In genomic region chr11:18248561-18248960, GRCh38 we compare ENCODE assay signal across 1 cellular context.
TF ChIP-seq lines count a peak whose summit lies in the region.

Gene SAA2 (minus strand): TSS chr11:18248668. CDS start chr11:18248011, 657 bp downstream.

TF ChIP-seq in WTC11, 78 proteins besides CTCF, POLR2A, EP300 and RAD21 (continued from another document):
- TF ChIP-seq, protein P1, sequence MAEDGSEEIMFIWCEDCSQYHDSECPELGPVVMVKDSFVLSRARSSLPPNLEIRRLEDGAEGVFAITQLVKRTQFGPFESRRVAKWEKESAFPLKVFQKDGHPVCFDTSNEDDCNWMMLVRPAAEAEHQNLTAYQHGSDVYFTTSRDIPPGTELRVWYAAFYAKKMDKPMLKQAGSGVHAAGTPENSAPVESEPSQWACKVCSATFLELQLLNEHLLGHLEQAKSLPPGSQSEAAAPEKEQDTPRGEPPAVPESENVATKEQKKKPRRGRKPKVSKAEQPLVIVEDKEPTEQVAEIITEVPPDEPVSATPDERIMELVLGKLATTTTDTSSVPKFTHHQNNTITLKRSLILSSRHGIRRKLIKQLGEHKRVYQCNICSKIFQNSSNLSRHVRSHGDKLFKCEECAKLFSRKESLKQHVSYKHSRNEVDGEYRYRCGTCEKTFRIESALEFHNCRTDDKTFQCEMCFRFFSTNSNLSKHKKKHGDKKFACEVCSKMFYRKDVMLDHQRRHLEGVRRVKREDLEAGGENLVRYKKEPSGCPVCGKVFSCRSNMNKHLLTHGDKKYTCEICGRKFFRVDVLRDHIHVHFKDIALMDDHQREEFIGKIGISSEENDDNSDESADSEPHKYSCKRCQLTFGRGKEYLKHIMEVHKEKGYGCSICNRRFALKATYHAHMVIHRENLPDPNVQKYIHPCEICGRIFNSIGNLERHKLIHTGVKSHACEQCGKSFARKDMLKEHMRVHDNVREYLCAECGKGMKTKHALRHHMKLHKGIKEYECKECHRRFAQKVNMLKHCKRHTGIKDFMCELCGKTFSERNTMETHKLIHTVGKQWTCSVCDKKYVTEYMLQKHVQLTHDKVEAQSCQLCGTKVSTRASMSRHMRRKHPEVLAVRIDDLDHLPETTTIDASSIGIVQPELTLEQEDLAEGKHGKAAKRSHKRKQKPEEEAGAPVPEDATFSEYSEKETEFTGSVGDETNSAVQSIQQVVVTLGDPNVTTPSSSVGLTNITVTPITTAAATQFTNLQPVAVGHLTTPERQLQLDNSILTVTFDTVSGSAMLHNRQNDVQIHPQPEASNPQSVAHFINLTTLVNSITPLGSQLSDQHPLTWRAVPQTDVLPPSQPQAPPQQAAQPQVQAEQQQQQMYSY (CRISPR knock-in tag; IDR thresholded peaks at IDR 0.05): no peak
- TF ChIP-seq FOXJ3 (CRISPR knock-in tag; IDR thresholded peaks at IDR 0.05; ENCODE audit: borderline replicate concordance): no peak
- no peak for TF ChIP-seq MYBL2 (CRISPR knock-in tag; IDR thresholded peaks at IDR 0.05)
- TF ChIP-seq CREB1 (CRISPR knock-in tag; IDR thresholded peaks at IDR 0.05): no peak
- no peak for TF ChIP-seq ZNF138 (CRISPR knock-in tag; conservative IDR thresholded peaks at IDR 0.05)
- TF ChIP-seq NR1H2 (CRISPR knock-in tag; IDR thresholded peaks at IDR 0.05): no peak
- TF ChIP-seq NFATC4 (CRISPR knock-in tag; IDR thresholded peaks at IDR 0.05): no peak
- TF ChIP-seq, protein P2, sequence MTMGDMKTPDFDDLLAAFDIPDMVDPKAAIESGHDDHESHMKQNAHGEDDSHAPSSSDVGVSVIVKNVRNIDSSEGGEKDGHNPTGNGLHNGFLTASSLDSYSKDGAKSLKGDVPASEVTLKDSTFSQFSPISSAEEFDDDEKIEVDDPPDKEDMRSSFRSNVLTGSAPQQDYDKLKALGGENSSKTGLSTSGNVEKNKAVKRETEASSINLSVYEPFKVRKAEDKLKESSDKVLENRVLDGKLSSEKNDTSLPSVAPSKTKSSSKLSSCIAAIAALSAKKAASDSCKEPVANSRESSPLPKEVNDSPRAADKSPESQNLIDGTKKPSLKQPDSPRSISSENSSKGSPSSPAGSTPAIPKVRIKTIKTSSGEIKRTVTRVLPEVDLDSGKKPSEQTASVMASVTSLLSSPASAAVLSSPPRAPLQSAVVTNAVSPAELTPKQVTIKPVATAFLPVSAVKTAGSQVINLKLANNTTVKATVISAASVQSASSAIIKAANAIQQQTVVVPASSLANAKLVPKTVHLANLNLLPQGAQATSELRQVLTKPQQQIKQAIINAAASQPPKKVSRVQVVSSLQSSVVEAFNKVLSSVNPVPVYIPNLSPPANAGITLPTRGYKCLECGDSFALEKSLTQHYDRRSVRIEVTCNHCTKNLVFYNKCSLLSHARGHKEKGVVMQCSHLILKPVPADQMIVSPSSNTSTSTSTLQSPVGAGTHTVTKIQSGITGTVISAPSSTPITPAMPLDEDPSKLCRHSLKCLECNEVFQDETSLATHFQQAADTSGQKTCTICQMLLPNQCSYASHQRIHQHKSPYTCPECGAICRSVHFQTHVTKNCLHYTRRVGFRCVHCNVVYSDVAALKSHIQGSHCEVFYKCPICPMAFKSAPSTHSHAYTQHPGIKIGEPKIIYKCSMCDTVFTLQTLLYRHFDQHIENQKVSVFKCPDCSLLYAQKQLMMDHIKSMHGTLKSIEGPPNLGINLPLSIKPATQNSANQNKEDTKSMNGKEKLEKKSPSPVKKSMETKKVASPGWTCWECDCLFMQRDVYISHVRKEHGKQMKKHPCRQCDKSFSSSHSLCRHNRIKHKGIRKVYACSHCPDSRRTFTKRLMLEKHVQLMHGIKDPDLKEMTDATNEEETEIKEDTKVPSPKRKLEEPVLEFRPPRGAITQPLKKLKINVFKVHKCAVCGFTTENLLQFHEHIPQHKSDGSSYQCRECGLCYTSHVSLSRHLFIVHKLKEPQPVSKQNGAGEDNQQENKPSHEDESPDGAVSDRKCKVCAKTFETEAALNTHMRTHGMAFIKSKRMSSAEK (CRISPR knock-in tag; IDR thresholded peaks at IDR 0.05; ENCODE audit: borderline replicate concordance): no peak
- TF ChIP-seq, protein P3, sequence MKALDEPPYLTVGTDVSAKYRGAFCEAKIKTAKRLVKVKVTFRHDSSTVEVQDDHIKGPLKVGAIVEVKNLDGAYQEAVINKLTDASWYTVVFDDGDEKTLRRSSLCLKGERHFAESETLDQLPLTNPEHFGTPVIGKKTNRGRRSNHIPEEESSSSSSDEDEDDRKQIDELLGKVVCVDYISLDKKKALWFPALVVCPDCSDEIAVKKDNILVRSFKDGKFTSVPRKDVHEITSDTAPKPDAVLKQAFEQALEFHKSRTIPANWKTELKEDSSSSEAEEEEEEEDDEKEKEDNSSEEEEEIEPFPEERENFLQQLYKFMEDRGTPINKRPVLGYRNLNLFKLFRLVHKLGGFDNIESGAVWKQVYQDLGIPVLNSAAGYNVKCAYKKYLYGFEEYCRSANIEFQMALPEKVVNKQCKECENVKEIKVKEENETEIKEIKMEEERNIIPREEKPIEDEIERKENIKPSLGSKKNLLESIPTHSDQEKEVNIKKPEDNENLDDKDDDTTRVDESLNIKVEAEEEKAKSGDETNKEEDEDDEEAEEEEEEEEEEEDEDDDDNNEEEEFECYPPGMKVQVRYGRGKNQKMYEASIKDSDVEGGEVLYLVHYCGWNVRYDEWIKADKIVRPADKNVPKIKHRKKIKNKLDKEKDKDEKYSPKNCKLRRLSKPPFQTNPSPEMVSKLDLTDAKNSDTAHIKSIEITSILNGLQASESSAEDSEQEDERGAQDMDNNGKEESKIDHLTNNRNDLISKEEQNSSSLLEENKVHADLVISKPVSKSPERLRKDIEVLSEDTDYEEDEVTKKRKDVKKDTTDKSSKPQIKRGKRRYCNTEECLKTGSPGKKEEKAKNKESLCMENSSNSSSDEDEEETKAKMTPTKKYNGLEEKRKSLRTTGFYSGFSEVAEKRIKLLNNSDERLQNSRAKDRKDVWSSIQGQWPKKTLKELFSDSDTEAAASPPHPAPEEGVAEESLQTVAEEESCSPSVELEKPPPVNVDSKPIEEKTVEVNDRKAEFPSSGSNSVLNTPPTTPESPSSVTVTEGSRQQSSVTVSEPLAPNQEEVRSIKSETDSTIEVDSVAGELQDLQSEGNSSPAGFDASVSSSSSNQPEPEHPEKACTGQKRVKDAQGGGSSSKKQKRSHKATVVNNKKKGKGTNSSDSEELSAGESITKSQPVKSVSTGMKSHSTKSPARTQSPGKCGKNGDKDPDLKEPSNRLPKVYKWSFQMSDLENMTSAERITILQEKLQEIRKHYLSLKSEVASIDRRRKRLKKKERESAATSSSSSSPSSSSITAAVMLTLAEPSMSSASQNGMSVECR (CRISPR knock-in tag; IDR thresholded peaks at IDR 0.05; ENCODE audit: borderline replicate concordance): no peak
- TF ChIP-seq, protein P4, sequence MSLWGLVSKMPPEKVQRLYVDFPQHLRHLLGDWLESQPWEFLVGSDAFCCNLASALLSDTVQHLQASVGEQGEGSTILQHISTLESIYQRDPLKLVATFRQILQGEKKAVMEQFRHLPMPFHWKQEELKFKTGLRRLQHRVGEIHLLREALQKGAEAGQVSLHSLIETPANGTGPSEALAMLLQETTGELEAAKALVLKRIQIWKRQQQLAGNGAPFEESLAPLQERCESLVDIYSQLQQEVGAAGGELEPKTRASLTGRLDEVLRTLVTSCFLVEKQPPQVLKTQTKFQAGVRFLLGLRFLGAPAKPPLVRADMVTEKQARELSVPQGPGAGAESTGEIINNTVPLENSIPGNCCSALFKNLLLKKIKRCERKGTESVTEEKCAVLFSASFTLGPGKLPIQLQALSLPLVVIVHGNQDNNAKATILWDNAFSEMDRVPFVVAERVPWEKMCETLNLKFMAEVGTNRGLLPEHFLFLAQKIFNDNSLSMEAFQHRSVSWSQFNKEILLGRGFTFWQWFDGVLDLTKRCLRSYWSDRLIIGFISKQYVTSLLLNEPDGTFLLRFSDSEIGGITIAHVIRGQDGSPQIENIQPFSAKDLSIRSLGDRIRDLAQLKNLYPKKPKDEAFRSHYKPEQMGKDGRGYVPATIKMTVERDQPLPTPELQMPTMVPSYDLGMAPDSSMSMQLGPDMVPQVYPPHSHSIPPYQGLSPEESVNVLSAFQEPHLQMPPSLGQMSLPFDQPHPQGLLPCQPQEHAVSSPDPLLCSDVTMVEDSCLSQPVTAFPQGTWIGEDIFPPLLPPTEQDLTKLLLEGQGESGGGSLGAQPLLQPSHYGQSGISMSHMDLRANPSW (CRISPR knock-in tag; conservative IDR thresholded peaks at IDR 0.05; ENCODE audit: low read depth): no peak
